In genomic region chr6:14661188-14661587, GRCh38 we compare ENCODE assay signal across 8 cellular contexts.
DNase-seq lines count a peak whose midpoint lies in the region; ATAC-seq and TF ChIP-seq lines count a peak whose summit lies in the region.

No MANE protein-coding gene starts in this region.

- H3K79me2 ChIP-seq in OCI-LY7 (ENCODE audit: insufficient read depth, low read depth, low read length): no peaks in the 10 kb centered on the region
- H3K79me2 ChIP-seq in osteoblast (ENCODE audit: insufficient read depth, low read length): no peaks in the 10 kb centered on the region

- H3K36me3 ChIP-seq in OCI-LY7 (ENCODE audit: insufficient read depth, low read length) (no peaks in the 10 kb centered on the region), osteoblast (ENCODE audit: insufficient read depth, low read length) (no peaks in the 10 kb centered on the region)

- POLR2A ChIA-PET in OCI-LY7 (lab: Charles Lee): interaction anchor here (0.5 to 2.0 kb wide), 9 partner anchors 8 to 582 kb away, joined by 3 to 4 read pairs (median 3); no protein-coding TSS in a partner anchor

- peak; percentile 77 for ATAC-seq in stimulated activated naive CD8-positive, alpha-beta T cell treated with anti-CD3 and anti-CD28 coated beads, Interleukin-15, Interleukin-2, amounts not matched to agents 100 U/mL and 50 U/mL, for 24 hours

- H3K4me1 ChIP-seq in OCI-LY7 (ENCODE audit: insufficient read depth, low read length, poor library complexity, severe bottlenecking) (peaks cover 93% of the 10 kb centered on the region), osteoblast (ENCODE audit: insufficient read depth, low read length) (peaks cover 19% of the 10 kb centered on the region)

- intact Hi-C loops in OCI-LY7 (cut with micrococcal nuclease; ENCODE audit: unreplicated experiment): loop anchor here (5.0 kb wide), 2 partner anchors 251 to 586 kb away; partner anchors contain the start of gene JARID2

- H3K4me2 ChIP-seq in OCI-LY7 (ENCODE audit: low read length) (peak overlapping the region; percentile 73), osteoblast (ENCODE audit: insufficient read depth, low read length) (no peak overlapping the region)

- no peaks in the 10 kb centered on the region for H3K9me3 ChIP-seq in OCI-LY7 (ENCODE audit: low read length)
- H3K9me3 ChIP-seq in osteoblast (ENCODE audit: low read depth, low read length): no peaks in the 10 kb centered on the region

- H3K4me3 ChIP-seq in OCI-LY7 (ENCODE audit: low read depth, low read length, poor library complexity, severe bottlenecking) (peak overlapping the region; percentile 48), choroid plexus epithelial cell (ENCODE audit: low read depth, low read length) (no peak overlapping the region), osteoblast (ENCODE audit: insufficient read depth, low read length) (no peak overlapping the region)

- no peaks in the 10 kb centered on the region for H3K9me2 ChIP-seq in OCI-LY7 (ENCODE audit: insufficient read depth, low read length)

- DNase-seq in activated effector memory CD4-positive, alpha-beta T cell treated with anti-CD3 and anti-CD28 coated beads, Interleukin-2, amount 50 U/mL, for 16 hours: peak; percentile 70
- no peak for DNase-seq in activated effector memory CD4-positive, alpha-beta T cell treated with Interleukin-2 at 50 U/mL for 16 hours
- DNase-seq in OCI-LY7 (ENCODE audit: low spot score) (peak; percentile 79), choroid plexus epithelial cell (ENCODE audit: low read depth) (peak; percentile 56), SW 1271 (lab: John Stamatoyannopoulos, UW) (no peak), NCI-H2107 (lab: John Stamatoyannopoulos, UW) (no peak), osteoblast (ENCODE audit: insufficient read length, low spot score, missing footprints) (no peak)
- peak; percentile 45 for DNase-seq in stimulated activated naive CD8-positive, alpha-beta T cell treated with anti-CD3 and anti-CD28 coated beads, Interleukin-15, Interleukin-2, amounts not matched to agents 100 U/mL and 50 U/mL, for 24 hours

- H4K20me1 ChIP-seq in OCI-LY7 (ENCODE audit: insufficient read depth, low read length) (no peaks in the 10 kb centered on the region), osteoblast (ENCODE audit: insufficient read depth, low read length) (no peaks in the 10 kb centered on the region)

- H3K27ac ChIP-seq in OCI-LY7 (ENCODE audit: low read depth, low read length, poor library complexity, severe bottlenecking): peak overlapping the region; percentile 59
- H3K27ac ChIP-seq in osteoblast (ENCODE audit: low read depth, low read length): no peak overlapping the region

- H3K27me3 ChIP-seq in osteoblast (ENCODE audit: insufficient read depth, low read length): no peaks in the 10 kb centered on the region

- TF ChIP-seq CTCF in OCI-LY7 (conservative IDR thresholded peaks at IDR 0.05; ENCODE audit: low read length): no peak
- no peak for TF ChIP-seq CTCF in choroid plexus epithelial cell (conservative IDR thresholded peaks at IDR 0.05; ENCODE audit: low read depth, low read length)
- no peak for TF ChIP-seq CTCF in osteoblast (IDR thresholded peaks at IDR 0.05; ENCODE audit: extremely low read depth, low read depth, low read length)

- CTCF ChIA-PET in OCI-LY7 (lab: Charles Lee; ENCODE audit: unreplicated experiment): interaction anchor here (0.6 to 1.2 kb wide), 3 partner anchors 26 to 191 kb away, joined by 3 read pairs; no protein-coding TSS in a partner anchor

- BruUV-seq in OCI-LY7 (replicated peaks; lab: Mats Ljungman, UMichigan): no TSS peak

- H2AFZ ChIP-seq in OCI-LY7 (ENCODE audit: low read length) (peak overlapping the region; percentile 37; the same call in 1 of the 2 replicates), osteoblast (ENCODE audit: low read length) (no peak overlapping the region)

Comparison
In these comparisons a context has a peak if more than half of its experiments do, and no peak if none do; other contexts are left out.
1. DNase-seq: peak in activated effector memory CD4-positive, alpha-beta T cell treated with anti-CD3 and anti-CD28 coated beads, Interleukin-2, amount 50 U/mL, for 16 hours (single experiment), OCI-LY7 (single experiment), choroid plexus epithelial cell (single experiment) and stimulated activated naive CD8-positive, alpha-beta T cell treated with anti-CD3 and anti-CD28 coated beads, Interleukin-15, Interleukin-2, amounts not matched to agents 100 U/mL and 50 U/mL, for 24 hours (single experiment); none in activated effector memory CD4-positive, alpha-beta T cell treated with Interleukin-2 at 50 U/mL for 16 hours (single experiment), SW 1271 (0 of 2), NCI-H2107 (single experiment) and osteoblast (single experiment).